13 cellular contexts compared by ENCODE assay signal in genomic region chr1:236543065-236543669, GRCh38. TPM values are rescaled to one million over a fixed set of nuclear protein-coding genes. Genes with fewer than 3 reads are reported as not detected.
DNase-seq lines count a peak whose midpoint lies in the region; ATAC-seq and TF ChIP-seq lines count a peak whose summit lies in the region.
"Had no signal": no experiment of that assay in that cellular context is flagged by ENCODE, and none has a peak within 500 bp of the region (broad histone marks: within the 10 kb centered on the region; RNA-seq: fewer than 3 reads in every experiment).

No MANE protein-coding gene starts in this region.

- TF ChIP-seq CTCF in BE2C (IDR thresholded peaks at IDR 0.05; ENCODE audit: low read depth, low read length) (peak; percentile 42; the same call in 1 of the 2 replicates), GM12873 (IDR thresholded peaks at IDR 0.05; ENCODE audit: insufficient read depth, low read depth, low read length, missing control alignments) (peak; percentile 32), ascending aorta (IDR thresholded peaks at IDR 0.05) (no peak)

- no peaks in the 10 kb centered on the region for H3K79me2 ChIP-seq in mesendoderm (ENCODE audit: control insufficient read depth, insufficient read depth, low read length)

- H2BK120ac ChIP-seq in mesendoderm (ENCODE audit: low read depth, low read length) = no peak overlapping the region

- H3K4me3 ChIP-seq in BE2C (ENCODE audit: low read depth, low read length) (no peak overlapping the region), mesendoderm (ENCODE audit: low read length) (no peak overlapping the region), ascending aorta (no peak overlapping the region)

- H3K27ac Mint-ChIP-seq in activated T-helper 17 cell treated with anti-CD3 and anti-CD28 coated beads, Interleukin-2, amount 50 U/mL, for 72 hours = peak overlapping the region; percentile 36
- H3K27ac Mint-ChIP-seq: natural killer cell had no signal

- H3K27ac ChIP-seq in mesendoderm (ENCODE audit: low read depth, low read length) (no peak overlapping the region), ascending aorta (no peak overlapping the region)

- no CpG with 5 or more reads among the region's 16 CpGs for WGBS in mesendoderm (ENCODE audit: extremely low coverage, insufficient coverage, low lambda C conversion rate)

- H4K8ac ChIP-seq in mesendoderm (ENCODE audit: low read depth, low read length) = no peak overlapping the region

- H3K27me3 ChIP-seq in BE2C = no peaks in the 10 kb centered on the region
- no peaks in the 10 kb centered on the region for H3K27me3 ChIP-seq in mesendoderm (ENCODE audit: insufficient read depth, low read length, poor library complexity)
- no peaks in the 10 kb centered on the region for H3K27me3 ChIP-seq in ascending aorta

- H3K79me1 ChIP-seq in mesendoderm (ENCODE audit: low read length) = no peaks in the 10 kb centered on the region

- no peak overlapping the region for H4K5ac ChIP-seq in mesendoderm (ENCODE audit: low read length)

- intact Hi-C loops in ascending aorta (cut with DNase I) = no loop called here

- H3K36me3 ChIP-seq in BE2C (peaks cover 33% of the 10 kb centered on the region), mesendoderm (ENCODE audit: control insufficient read depth, insufficient read depth, low read length) (peaks cover 6% of the 10 kb centered on the region), ascending aorta (peaks cover 73 to 94% of the 10 kb centered on the region in 2 donors)

- H3K9me3 ChIP-seq in BE2C (no peaks in the 10 kb centered on the region), ascending aorta (no peaks in the 10 kb centered on the region)

- no peak overlapping the region for H3K56ac ChIP-seq in mesendoderm (ENCODE audit: low read length)

- H3K9ac ChIP-seq in mesendoderm (ENCODE audit: low read length) = no peak overlapping the region

- no peak overlapping the region for H3K18ac ChIP-seq in mesendoderm (ENCODE audit: low read length)

- no peak overlapping the region for H3K4ac ChIP-seq in mesendoderm (ENCODE audit: low read depth, low read length)

- H3K23ac ChIP-seq in mesendoderm (ENCODE audit: low read length) = no peak overlapping the region

- no peak overlapping the region for H2BK5ac ChIP-seq in mesendoderm (ENCODE audit: low read length)

- H3K4me2 ChIP-seq in mesendoderm (ENCODE audit: low read length) = no peak overlapping the region

- H2AK5ac ChIP-seq in mesendoderm (ENCODE audit: low read length) = no peak overlapping the region

- no peak overlapping the region for H3K4me3 Mint-ChIP-seq in activated T-helper 17 cell treated with anti-CD3 and anti-CD28 coated beads, Interleukin-2, amount 50 U/mL, for 72 hours
- H3K4me3 Mint-ChIP-seq: CD14-positive monocyte, natural killer cell had no signal

- H3K4me1 ChIP-seq in BE2C = no peaks in the 10 kb centered on the region
- no peaks in the 10 kb centered on the region for H3K4me1 ChIP-seq in mesendoderm (ENCODE audit: control insufficient read depth, low read depth, low read length)
- H3K4me1 ChIP-seq in ascending aorta = no peaks in the 10 kb centered on the region

- no peak overlapping the region for H2BK15ac ChIP-seq in mesendoderm (replicated peaks; ENCODE audit: low read depth)

- H3K27me3 Mint-ChIP-seq in activated T-helper 17 cell treated with anti-CD3 and anti-CD28 coated beads, Interleukin-2, amount 50 U/mL, for 72 hours = no peaks in the 10 kb centered on the region

- H3K4me1 Mint-ChIP-seq in activated T-helper 17 cell treated with anti-CD3 and anti-CD28 coated beads, Interleukin-2, amount 50 U/mL, for 72 hours = peaks cover 27% of the 10 kb centered on the region

- H3K9me3 Mint-ChIP-seq in activated T-helper 17 cell treated with anti-CD3 and anti-CD28 coated beads, Interleukin-2, amount 50 U/mL, for 72 hours = no peaks in the 10 kb centered on the region
- H3K9me3 Mint-ChIP-seq: natural killer cell had no signal

- DNase-seq in BE2C (peak; percentile 24), mesendoderm (peak; percentile 48), ascending aorta (ENCODE audit: low spot score in 2 of 2) (no peak), midbrain (lab: John Stamatoyannopoulos, UW) (no peak)
- DNase-seq: foreskin melanocyte, natural killer cell, NCI-H1092, NCI-H345 had no signal

- ATAC-seq in activated T-helper 17 cell treated with anti-CD3 and anti-CD28 coated beads, Interleukin-2, amount 50 U/mL, for 72 hours (replicated peaks) = no peak
- ATAC-seq in GM18861 (IDR thresholded peaks at IDR 0.05; ENCODE audit: unreplicated experiment) = no peak
- ATAC-seq in HG03280 (IDR thresholded peaks at IDR 0.05; ENCODE audit: unreplicated experiment) = no peak
- ATAC-seq: natural killer cell had no signal

- H3K36me3 Mint-ChIP-seq in activated T-helper 17 cell treated with anti-CD3 and anti-CD28 coated beads, Interleukin-2, amount 50 U/mL, for 72 hours (ENCODE audit: low read depth) = peaks cover 100% of the 10 kb centered on the region

RNA-seq across cellular contexts. Expression of gene LGALS8, which starts 19.4 kb away (rescaled TPM):
- 19.1 TPM for polyA plus RNA-seq in BE2C (2012; ENCODE audit: insufficient read depth, insufficient read length, low read depth)
- 100 to 1,000 TPM; 114 to 253 TPM for total RNA-seq in activated T-helper 17 cell treated with anti-CD3 and anti-CD28 coated beads, Interleukin-2, amount 50 U/mL, for 72 hours
- polyA plus RNA-seq in mesendoderm (2013, experiment 1 of 2) = 7.7 TPM
- polyA plus RNA-seq in mesendoderm (2013, experiment 2 of 2) = 7.9 TPM
- total RNA-seq in ascending aorta = 45.8 TPM

Comparison
In these comparisons a context has a peak if more than half of its experiments do, and no peak if none do; other contexts are left out.
1. DNase-seq: peak in BE2C (single experiment) and mesendoderm (single experiment); none in ascending aorta (0 of 2) and midbrain (single experiment).
2. CTCF ChIP-seq: peak in BE2C (single experiment) and GM12873 (single experiment); none in ascending aorta (0 of 3).